In the genomic region with DNA sequence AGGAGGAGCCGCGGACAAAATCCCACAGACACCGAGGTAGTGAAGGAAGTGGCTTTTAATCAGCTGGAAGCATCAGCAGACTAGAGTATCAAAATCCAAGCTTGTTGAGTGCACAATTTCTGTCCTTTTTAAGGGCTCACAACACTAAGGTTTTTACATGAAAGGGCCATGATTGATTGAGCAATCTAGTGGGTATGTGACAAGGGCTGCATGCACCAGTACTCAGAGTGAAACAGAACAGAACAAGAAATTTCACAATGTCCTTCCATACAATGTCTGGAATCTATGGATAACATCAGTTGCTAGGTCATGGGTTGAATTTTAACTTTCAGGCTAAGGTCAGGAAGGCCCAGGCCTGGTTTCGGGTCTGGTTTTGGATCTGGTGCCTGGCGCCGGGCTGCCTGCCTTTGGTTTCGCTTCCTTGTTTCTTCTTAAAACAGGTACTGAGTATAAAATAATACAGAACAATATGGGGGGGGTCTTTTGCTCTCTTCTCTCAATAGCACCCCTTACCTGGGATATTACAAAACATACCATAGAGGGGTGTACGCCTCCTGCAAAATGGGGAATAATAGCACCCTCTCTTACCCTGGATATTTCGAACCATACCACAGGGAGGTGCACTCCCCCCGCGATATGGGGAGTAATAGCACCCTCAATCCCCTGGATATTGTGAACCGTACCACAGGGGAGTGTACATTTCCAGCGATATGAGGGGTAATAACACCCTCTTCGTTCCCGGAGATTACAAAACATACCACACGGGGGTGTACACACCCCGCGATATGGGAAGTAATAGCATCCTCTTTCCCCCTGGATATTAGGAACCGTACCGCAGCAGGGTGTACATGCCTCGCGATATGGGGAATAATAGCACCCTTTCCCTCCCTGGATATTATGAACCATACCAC, we compare ENCODE assay signal across 13 cellular contexts. TPM values are rescaled to one million over a fixed set of nuclear protein-coding genes. Genes with fewer than 3 reads are reported as not detected.
A peak's percentile ranks its signal among the peaks of the same experiment; 100 is the strongest.
DNase-seq lines count a peak whose midpoint lies in the region; FAIRE-seq and TF ChIP-seq lines count a peak whose summit lies in the region.
"Not testable (repeated sequence)": the region's sequence is repeated elsewhere in the genome, so short reads cannot be mapped to it uniquely, and the experiment has no call there.
"Had no signal": no experiment of that assay in that cellular context is flagged by ENCODE, and none has a peak within 500 bp of the region (broad histone marks: within the 10 kb centered on the region; RNA-seq: fewer than 3 reads in every experiment).

No MANE protein-coding gene starts in this region.

- peak; percentile 49 to 57 for TF ChIP-seq RAD21 in liver (IDR thresholded peaks at IDR 0.05)

- H3K27ac ChIP-seq in liver (ENCODE audit: low read depth in 1 of 2, low read length in 2 of 2): not testable (repeated sequence)

- H3K36me3 ChIP-seq in bronchial epithelial cell (ENCODE audit: control insufficient read depth, insufficient read depth, low read length); liver (ENCODE audit: control insufficient read depth in 4 of 4, insufficient read depth in 3 of 4, low read depth in 1 of 4, low read length in 3 of 4): not testable (repeated sequence)

- FAIRE-seq in bronchial epithelial cell (lab: Jason Lieb, UNC): peak; percentile 32

- not testable (repeated sequence) for H3K9me3 ChIP-seq in liver (ENCODE audit: control insufficient read depth in 4 of 4, low read length in 3 of 4)

- H3K4me1 ChIP-seq in liver (ENCODE audit: control insufficient read depth in 4 of 4, insufficient read depth in 4 of 4, low read length in 3 of 4): not testable (repeated sequence)

- H3K27me3 ChIP-seq in bronchial epithelial cell (ENCODE audit: control insufficient read depth, insufficient read depth, low read length); liver (ENCODE audit: control insufficient read depth in 4 of 4, insufficient read depth in 4 of 4, low read length in 3 of 4): not testable (repeated sequence)

- whole genome bisulfite sequencing in liver: 54% methylated on average over 22 of the region's 22 CpGs

- DNase-seq in AML-193 (lab: John Stamatoyannopoulos, UW) (peak; percentile 61 to 62), MV-4-11 (lab: John Stamatoyannopoulos, UW) (peak; percentile 96), SIG-M5 (lab: John Stamatoyannopoulos, UW) (peak; percentile 35), activated T-cell treated with anti-CD3 and anti-CD28 coated beads for 24 hours (ENCODE audit: low read depth) (peak; percentile 17)
- DNase-seq in bronchial epithelial cell (ENCODE audit: low read depth): not testable (repeated sequence)
- DNase-seq in stimulated activated CD4-positive, alpha-beta T cell treated with anti-CD3 and anti-CD28 coated beads, Interleukin-4, amount 100 ng/mL, for 24 hours: peak; percentile 25

- peak; percentile 23; the same call in 1 of the 2 replicates for TF ChIP-seq CTCF in GM12875 (IDR thresholded peaks at IDR 0.05; ENCODE audit: borderline replicate concordance, insufficient read depth, low read depth, low read length)
- TF ChIP-seq CTCF in bronchial epithelial cell (IDR thresholded peaks at IDR 0.05; ENCODE audit: insufficient read depth, low read length, severe bottlenecking); liver (IDR thresholded peaks at IDR 0.05; ENCODE audit: low read depth, low read length, missing input control): not testable (repeated sequence)

- H3K9ac ChIP-seq in liver (ENCODE audit: low read depth in 1 of 2, low read length in 2 of 2): not testable (repeated sequence)

- H3K4me3 ChIP-seq in GM12875 (ENCODE audit: low read depth, low read length); bronchial epithelial cell (ENCODE audit: low read depth, low read length); liver (ENCODE audit: low read depth in 1 of 3, low read length in 3 of 3): not testable (repeated sequence)

RNA-seq across cellular contexts. Expression of gene CEACAM21, which starts 59.5 kb away (rescaled TPM):
- total RNA-seq in bronchial epithelial cell (not detected in 2 replicates), liver (1 to 10 TPM; 1.8 to 2.5 TPM)
- 1 to 10 TPM in 1 of 2 donors, under 1 TPM in 1; 0.58 to 1.8 TPM for polyA plus RNA-seq in liver
- total RNA-seq: A172, GM23338, osteoblast had no signal
- polyA plus RNA-seq: GM23338, hepatocyte, keratinocyte had no signal
